In the genomic region with DNA sequence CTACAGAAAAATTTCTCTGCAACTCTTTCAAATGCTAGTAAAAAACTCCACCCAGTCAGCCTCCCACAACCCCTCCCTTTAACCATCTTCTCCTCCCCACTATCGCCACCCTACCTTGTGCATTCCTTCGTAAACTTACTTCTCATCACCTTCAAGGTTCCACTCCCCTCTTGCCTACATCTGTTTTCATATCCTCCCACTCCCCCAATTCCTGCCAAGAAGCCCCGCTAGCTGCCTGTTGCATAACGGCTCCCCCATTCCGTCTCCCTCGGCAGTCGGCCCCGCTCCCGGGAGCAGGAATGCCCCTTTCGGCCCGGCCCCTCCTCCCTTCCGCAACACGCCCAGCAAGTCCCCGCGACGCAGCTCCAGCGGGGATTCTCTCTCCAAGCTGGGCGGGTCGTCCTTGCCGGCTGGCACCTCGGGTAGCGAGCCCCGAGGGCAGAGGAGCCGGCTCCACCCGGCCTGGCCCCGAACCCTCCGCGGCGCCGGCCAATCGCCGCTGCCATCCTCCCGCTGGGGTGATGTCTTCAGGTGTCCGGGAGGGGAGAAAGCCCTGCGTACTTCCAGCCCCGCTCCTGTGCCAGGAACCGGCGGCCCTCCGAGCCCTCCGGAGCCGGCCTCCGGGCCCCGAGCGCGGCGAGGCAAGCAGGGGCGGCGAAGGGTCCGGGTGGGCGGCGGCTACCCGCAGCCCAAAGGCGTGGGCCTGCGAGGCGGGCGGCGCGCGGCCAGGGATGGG, we compare ENCODE assay signal across 1 cellular context.
A peak's percentile ranks its signal among the peaks of the same experiment; 100 is the strongest.
TF ChIP-seq lines count a peak whose summit lies in the region.

No MANE protein-coding gene starts in this region.

TF ChIP-seq in HEK293, 187 proteins besides CTCF, POLR2A, EP300 and RAD21 (continued from another document and continues in another):
- TF ChIP-seq, protein P1, sequence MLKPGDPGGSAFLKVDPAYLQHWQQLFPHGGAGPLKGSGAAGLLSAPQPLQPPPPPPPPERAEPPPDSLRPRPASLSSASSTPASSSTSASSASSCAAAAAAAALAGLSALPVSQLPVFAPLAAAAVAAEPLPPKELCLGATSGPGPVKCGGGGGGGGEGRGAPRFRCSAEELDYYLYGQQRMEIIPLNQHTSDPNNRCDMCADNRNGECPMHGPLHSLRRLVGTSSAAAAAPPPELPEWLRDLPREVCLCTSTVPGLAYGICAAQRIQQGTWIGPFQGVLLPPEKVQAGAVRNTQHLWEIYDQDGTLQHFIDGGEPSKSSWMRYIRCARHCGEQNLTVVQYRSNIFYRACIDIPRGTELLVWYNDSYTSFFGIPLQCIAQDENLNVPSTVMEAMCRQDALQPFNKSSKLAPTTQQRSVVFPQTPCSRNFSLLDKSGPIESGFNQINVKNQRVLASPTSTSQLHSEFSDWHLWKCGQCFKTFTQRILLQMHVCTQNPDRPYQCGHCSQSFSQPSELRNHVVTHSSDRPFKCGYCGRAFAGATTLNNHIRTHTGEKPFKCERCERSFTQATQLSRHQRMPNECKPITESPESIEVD (tag by site-specific recombination; IDR thresholded peaks at IDR 0.05) = no peak
- TF ChIP-seq KLF8 (tag by site-specific recombination; IDR thresholded peaks at IDR 0.05) = peak; percentile 92
- TF ChIP-seq SP7 (tag by site-specific recombination; IDR thresholded peaks at IDR 0.05) = peak; percentile 68
- TF ChIP-seq IKZF3 (tag by site-specific recombination; IDR thresholded peaks at IDR 0.05) = peak; percentile 88
- no peak for TF ChIP-seq ZNF114 (tag by site-specific recombination; IDR thresholded peaks at IDR 0.05)
- peak; percentile 96 for TF ChIP-seq SCRT1 (tag by site-specific recombination; IDR thresholded peaks at IDR 0.05; ENCODE audit: borderline replicate concordance)
- no peak for TF ChIP-seq BCL11B (tag by site-specific recombination; IDR thresholded peaks at IDR 0.05; ENCODE audit: low read depth)
- TF ChIP-seq ZNF335 (tag by site-specific recombination; conservative IDR thresholded peaks at IDR 0.05) = peak; percentile 92
- no peak for TF ChIP-seq TCF7L2 (IDR thresholded peaks at IDR 0.05; ENCODE audit: borderline replicate concordance, low read depth, low read length)
- TF ChIP-seq, protein P2, sequence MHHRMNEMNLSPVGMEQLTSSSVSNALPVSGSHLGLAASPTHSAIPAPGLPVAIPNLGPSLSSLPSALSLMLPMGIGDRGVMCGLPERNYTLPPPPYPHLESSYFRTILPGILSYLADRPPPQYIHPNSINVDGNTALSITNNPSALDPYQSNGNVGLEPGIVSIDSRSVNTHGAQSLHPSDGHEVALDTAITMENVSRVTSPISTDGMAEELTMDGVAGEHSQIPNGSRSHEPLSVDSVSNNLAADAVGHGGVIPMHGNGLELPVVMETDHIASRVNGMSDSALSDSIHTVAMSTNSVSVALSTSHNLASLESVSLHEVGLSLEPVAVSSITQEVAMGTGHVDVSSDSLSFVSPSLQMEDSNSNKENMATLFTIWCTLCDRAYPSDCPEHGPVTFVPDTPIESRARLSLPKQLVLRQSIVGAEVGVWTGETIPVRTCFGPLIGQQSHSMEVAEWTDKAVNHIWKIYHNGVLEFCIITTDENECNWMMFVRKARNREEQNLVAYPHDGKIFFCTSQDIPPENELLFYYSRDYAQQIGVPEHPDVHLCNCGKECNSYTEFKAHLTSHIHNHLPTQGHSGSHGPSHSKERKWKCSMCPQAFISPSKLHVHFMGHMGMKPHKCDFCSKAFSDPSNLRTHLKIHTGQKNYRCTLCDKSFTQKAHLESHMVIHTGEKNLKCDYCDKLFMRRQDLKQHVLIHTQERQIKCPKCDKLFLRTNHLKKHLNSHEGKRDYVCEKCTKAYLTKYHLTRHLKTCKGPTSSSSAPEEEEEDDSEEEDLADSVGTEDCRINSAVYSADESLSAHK (tag by site-specific recombination; IDR thresholded peaks at IDR 0.05) = no peak
- no peak for TF ChIP-seq HOXC10 (CRISPR knock-in tag; IDR thresholded peaks at IDR 0.05)
- no peak for TF ChIP-seq ZNF416 (tag by site-specific recombination; IDR thresholded peaks at IDR 0.05)
- TF ChIP-seq ZNF707 (tag by site-specific recombination; IDR thresholded peaks at IDR 0.05) = no peak
- TF ChIP-seq, protein P3, sequence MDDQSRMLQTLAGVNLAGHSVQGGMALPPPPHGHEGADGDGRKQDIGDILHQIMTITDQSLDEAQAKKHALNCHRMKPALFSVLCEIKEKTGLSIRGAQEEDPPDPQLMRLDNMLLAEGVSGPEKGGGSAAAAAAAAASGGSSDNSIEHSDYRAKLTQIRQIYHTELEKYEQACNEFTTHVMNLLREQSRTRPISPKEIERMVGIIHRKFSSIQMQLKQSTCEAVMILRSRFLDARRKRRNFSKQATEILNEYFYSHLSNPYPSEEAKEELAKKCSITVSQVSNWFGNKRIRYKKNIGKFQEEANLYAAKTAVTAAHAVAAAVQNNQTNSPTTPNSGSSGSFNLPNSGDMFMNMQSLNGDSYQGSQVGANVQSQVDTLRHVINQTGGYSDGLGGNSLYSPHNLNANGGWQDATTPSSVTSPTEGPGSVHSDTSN (CRISPR knock-in tag; IDR thresholded peaks at IDR 0.05) = peak; percentile 66; the same call in 1 of the 2 replicates
- TF ChIP-seq SP3 (tag by site-specific recombination; IDR thresholded peaks at IDR 0.05) = peak; percentile 89
- no peak for TF ChIP-seq ZNF354C (tag by site-specific recombination; IDR thresholded peaks at IDR 0.05; ENCODE audit: borderline replicate concordance, low read depth)
- peak; percentile 58; the same call in 1 of the 2 replicates for TF ChIP-seq ZNF76 (tag by site-specific recombination; IDR thresholded peaks at IDR 0.05; ENCODE audit: borderline replicate concordance, low read depth)
- no peak for TF ChIP-seq YY2 (tag by site-specific recombination; IDR thresholded peaks at IDR 0.05)
- TF ChIP-seq ZBTB17 (tag by site-specific recombination; IDR thresholded peaks at IDR 0.05) = peak; percentile 96
- TF ChIP-seq HOXA7 (CRISPR knock-in tag; IDR thresholded peaks at IDR 0.05; ENCODE audit: borderline replicate concordance) = no peak
- TF ChIP-seq ZNF623 (tag by site-specific recombination; IDR thresholded peaks at IDR 0.05) = no peak
- no peak for TF ChIP-seq ZNF654 (tag by site-specific recombination; IDR thresholded peaks at IDR 0.05; ENCODE audit: low read depth)
- TF ChIP-seq, protein P4, sequence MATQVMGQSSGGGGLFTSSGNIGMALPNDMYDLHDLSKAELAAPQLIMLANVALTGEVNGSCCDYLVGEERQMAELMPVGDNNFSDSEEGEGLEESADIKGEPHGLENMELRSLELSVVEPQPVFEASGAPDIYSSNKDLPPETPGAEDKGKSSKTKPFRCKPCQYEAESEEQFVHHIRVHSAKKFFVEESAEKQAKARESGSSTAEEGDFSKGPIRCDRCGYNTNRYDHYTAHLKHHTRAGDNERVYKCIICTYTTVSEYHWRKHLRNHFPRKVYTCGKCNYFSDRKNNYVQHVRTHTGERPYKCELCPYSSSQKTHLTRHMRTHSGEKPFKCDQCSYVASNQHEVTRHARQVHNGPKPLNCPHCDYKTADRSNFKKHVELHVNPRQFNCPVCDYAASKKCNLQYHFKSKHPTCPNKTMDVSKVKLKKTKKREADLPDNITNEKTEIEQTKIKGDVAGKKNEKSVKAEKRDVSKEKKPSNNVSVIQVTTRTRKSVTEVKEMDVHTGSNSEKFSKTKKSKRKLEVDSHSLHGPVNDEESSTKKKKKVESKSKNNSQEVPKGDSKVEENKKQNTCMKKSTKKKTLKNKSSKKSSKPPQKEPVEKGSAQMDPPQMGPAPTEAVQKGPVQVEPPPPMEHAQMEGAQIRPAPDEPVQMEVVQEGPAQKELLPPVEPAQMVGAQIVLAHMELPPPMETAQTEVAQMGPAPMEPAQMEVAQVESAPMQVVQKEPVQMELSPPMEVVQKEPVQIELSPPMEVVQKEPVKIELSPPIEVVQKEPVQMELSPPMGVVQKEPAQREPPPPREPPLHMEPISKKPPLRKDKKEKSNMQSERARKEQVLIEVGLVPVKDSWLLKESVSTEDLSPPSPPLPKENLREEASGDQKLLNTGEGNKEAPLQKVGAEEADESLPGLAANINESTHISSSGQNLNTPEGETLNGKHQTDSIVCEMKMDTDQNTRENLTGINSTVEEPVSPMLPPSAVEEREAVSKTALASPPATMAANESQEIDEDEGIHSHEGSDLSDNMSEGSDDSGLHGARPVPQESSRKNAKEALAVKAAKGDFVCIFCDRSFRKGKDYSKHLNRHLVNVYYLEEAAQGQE (tag by site-specific recombination; IDR thresholded peaks at IDR 0.05) = no peak; the same call in 1 of the 2 replicates
- no peak for TF ChIP-seq ZNF121 (tag by site-specific recombination; IDR thresholded peaks at IDR 0.05)
- TF ChIP-seq, protein P5, sequence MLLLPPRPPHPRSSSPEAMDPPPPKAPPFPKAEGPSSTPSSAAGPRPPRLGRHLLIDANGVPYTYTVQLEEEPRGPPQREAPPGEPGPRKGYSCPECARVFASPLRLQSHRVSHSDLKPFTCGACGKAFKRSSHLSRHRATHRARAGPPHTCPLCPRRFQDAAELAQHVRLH (tag by site-specific recombination; IDR thresholded peaks at IDR 0.05) = 0 out of 2 replicates have a peak, but pooled peaks have one; percentile 43
- no peak for TF ChIP-seq ZNF133 (tag by site-specific recombination; IDR thresholded peaks at IDR 0.05)
- TF ChIP-seq, protein P6, sequence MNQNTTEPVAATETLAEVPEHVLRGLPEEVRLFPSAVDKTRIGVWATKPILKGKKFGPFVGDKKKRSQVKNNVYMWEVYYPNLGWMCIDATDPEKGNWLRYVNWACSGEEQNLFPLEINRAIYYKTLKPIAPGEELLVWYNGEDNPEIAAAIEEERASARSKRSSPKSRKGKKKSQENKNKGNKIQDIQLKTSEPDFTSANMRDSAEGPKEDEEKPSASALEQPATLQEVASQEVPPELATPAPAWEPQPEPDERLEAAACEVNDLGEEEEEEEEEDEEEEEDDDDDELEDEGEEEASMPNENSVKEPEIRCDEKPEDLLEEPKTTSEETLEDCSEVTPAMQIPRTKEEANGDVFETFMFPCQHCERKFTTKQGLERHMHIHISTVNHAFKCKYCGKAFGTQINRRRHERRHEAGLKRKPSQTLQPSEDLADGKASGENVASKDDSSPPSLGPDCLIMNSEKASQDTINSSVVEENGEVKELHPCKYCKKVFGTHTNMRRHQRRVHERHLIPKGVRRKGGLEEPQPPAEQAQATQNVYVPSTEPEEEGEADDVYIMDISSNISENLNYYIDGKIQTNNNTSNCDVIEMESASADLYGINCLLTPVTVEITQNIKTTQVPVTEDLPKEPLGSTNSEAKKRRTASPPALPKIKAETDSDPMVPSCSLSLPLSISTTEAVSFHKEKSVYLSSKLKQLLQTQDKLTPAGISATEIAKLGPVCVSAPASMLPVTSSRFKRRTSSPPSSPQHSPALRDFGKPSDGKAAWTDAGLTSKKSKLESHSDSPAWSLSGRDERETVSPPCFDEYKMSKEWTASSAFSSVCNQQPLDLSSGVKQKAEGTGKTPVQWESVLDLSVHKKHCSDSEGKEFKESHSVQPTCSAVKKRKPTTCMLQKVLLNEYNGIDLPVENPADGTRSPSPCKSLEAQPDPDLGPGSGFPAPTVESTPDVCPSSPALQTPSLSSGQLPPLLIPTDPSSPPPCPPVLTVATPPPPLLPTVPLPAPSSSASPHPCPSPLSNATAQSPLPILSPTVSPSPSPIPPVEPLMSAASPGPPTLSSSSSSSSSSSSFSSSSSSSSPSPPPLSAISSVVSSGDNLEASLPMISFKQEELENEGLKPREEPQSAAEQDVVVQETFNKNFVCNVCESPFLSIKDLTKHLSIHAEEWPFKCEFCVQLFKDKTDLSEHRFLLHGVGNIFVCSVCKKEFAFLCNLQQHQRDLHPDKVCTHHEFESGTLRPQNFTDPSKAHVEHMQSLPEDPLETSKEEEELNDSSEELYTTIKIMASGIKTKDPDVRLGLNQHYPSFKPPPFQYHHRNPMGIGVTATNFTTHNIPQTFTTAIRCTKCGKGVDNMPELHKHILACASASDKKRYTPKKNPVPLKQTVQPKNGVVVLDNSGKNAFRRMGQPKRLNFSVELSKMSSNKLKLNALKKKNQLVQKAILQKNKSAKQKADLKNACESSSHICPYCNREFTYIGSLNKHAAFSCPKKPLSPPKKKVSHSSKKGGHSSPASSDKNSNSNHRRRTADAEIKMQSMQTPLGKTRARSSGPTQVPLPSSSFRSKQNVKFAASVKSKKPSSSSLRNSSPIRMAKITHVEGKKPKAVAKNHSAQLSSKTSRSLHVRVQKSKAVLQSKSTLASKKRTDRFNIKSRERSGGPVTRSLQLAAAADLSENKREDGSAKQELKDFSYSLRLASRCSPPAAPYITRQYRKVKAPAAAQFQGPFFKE (tag by site-specific recombination; IDR thresholded peaks at IDR 0.05; ENCODE audit: borderline replicate concordance) = no peak
- no peak for TF ChIP-seq ZNF140 (tag by site-specific recombination; IDR thresholded peaks at IDR 0.05)
- TF ChIP-seq, protein P7, sequence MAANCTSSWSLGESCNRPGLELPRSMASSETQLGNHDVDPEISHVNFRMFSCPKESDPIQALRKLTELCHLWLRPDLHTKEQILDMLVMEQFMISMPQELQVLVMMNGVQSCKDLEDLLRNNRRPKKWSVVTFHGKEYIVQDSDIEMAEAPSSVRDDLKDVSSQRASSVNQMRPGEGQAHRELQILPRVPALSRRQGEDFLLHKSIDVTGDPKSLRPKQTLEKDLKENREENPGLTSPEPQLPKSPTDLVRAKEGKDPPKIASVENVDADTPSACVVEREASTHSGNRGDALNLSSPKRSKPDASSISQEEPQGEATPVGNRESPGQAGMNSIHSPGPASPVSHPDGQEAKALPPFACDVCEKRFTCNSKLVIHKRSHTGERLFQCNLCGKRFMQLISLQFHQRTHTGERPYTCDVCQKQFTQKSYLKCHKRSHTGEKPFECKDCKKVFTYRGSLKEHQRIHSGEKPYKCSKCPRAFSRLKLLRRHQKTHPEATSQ (tag by site-specific recombination; IDR thresholded peaks at IDR 0.05) = no peak
- no peak for TF ChIP-seq MYNN (tag by site-specific recombination; IDR thresholded peaks at IDR 0.05; ENCODE audit: borderline replicate concordance)
- no peak for TF ChIP-seq ZNF791 (tag by site-specific recombination; IDR thresholded peaks at IDR 0.05)
- TF ChIP-seq ZIC2 (tag by site-specific recombination; IDR thresholded peaks at IDR 0.05) = peak; percentile 85
- peak; percentile 98 for TF ChIP-seq MZF1 (tag by site-specific recombination; IDR thresholded peaks at IDR 0.05; ENCODE audit: borderline replicate concordance)
- TF ChIP-seq ZNF324 (tag by site-specific recombination; IDR thresholded peaks at IDR 0.05) = no peak
- no peak for TF ChIP-seq ZNF211 (tag by site-specific recombination; IDR thresholded peaks at IDR 0.05; ENCODE audit: low read depth)
- no peak for TF ChIP-seq ZNF670 (tag by site-specific recombination; IDR thresholded peaks at IDR 0.05; ENCODE audit: low read depth)
- no peak for TF ChIP-seq ZNF112 (tag by site-specific recombination; IDR thresholded peaks at IDR 0.05)
- TF ChIP-seq ZNF23 (tag by site-specific recombination; IDR thresholded peaks at IDR 0.05; ENCODE audit: borderline replicate concordance) = no peak
- no peak for TF ChIP-seq ZNF174 (tag by site-specific recombination; IDR thresholded peaks at IDR 0.05)
- TF ChIP-seq ZNF777 (tag by site-specific recombination; IDR thresholded peaks at IDR 0.05; ENCODE audit: borderline replicate concordance) = peak; percentile 84
- TF ChIP-seq ZNF394 (tag by site-specific recombination; IDR thresholded peaks at IDR 0.05; ENCODE audit: borderline replicate concordance) = peak; percentile 18; the same call in 1 of the 2 replicates
- TF ChIP-seq ZNF555 (tag by site-specific recombination; conservative IDR thresholded peaks at IDR 0.05) = no peak
- 0 out of 2 replicates have a peak, but pooled peaks have one; percentile 5 for TF ChIP-seq ZBTB7A (tag by site-specific recombination; IDR thresholded peaks at IDR 0.05; ENCODE audit: low read depth)
- no peak for TF ChIP-seq ZNF184 (tag by site-specific recombination; IDR thresholded peaks at IDR 0.05)
- TF ChIP-seq KLF9 (tag by site-specific recombination; IDR thresholded peaks at IDR 0.05; ENCODE audit: low read depth) = peak; percentile 94
- no peak for TF ChIP-seq ZNF785 (tag by site-specific recombination; IDR thresholded peaks at IDR 0.05)
- peak; percentile 95 for TF ChIP-seq KLF1 (tag by site-specific recombination; IDR thresholded peaks at IDR 0.05)
- TF ChIP-seq ZBTB1 (tag by site-specific recombination; IDR thresholded peaks at IDR 0.05) = no peak
